Comparison of ENCODE assay signal across 25 cellular contexts in the genomic region with DNA sequence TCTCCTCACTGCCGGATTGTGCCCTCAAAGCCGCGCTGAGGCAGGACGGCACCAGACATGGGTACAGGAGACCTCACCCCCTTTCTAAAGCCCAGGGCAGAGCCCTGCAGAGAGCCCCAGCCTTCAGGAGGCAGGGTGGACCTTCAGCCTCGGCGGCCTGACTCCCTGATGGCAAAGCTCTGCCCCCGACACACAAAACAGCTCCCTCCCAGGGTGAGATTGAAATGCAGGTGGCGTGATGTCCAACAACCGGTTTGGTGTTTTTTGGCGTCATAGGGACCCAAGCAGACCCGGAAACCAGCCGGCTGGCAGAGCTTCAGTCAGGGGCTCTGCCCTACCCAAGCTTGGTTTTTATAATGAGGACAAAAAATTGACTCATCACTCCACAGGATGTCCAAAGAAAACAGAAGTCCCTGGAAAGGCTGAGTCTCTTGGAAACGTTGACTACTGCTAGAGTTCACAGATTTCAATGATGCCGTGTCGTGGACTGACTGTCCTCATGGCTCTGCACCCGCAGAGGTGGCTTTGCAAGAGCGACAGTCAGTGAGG.
A peak's percentile ranks its signal among the peaks of the same experiment; 100 is the strongest.
DNase-seq lines count a peak whose midpoint lies in the region; ATAC-seq and TF ChIP-seq lines count a peak whose summit lies in the region.
"Had no signal": no experiment of that assay in that cellular context is flagged by ENCODE, and none has a peak within 500 bp of the region (broad histone marks: within the 10 kb centered on the region; RNA-seq: fewer than 3 reads in every experiment).

No MANE protein-coding gene starts in this region.

- H3K4me2 ChIP-seq in SK-N-SH, result peak overlapping the region; percentile 55; the same call in 1 of the 2 replicates

- no peaks in the 10 kb centered on the region for H3K79me2 ChIP-seq in SK-N-SH (ENCODE audit: insufficient read depth)

- H3K4me3 ChIP-seq in SK-N-SH (ENCODE audit: low read depth in 2 of 2, low read length in 1 of 2) (no peak overlapping the region), astrocyte of the spinal cord (ENCODE audit: low read depth, low read length) (no peak overlapping the region)
- H3K4me3 ChIP-seq: HAP-1, Peyer's patch had no signal

- TF ChIP-seq CTCF in SK-N-SH (IDR thresholded peaks at IDR 0.05) (no peak), astrocyte of the spinal cord (IDR thresholded peaks at IDR 0.05; ENCODE audit: low read depth, low read length) (no peak)

- in situ Hi-C loops in astrocyte of the spinal cord (cut with HindIII; ENCODE audit: low sequenced_read_pairs), result no loop called here

- TF ChIP-seq RAD21 in SK-N-SH (IDR thresholded peaks at IDR 0.05; ENCODE audit: low read length), result no peak

- TF ChIP-seq EP300 in SK-N-SH (IDR thresholded peaks at IDR 0.05; ENCODE audit: borderline replicate concordance in 1 of 2, low read depth in 1 of 2, low read length in 1 of 2), result no peak

- WGBS in SK-N-SH (ENCODE audit: low lambda C conversion rate), result 14% methylated on average over 15 of the region's 17 CpGs

- no peak overlapping the region for H3K9ac ChIP-seq in SK-N-SH

- H3K9me2 ChIP-seq in SK-N-SH, result no peaks in the 10 kb centered on the region

- no peaks in the 10 kb centered on the region for H3K4me1 ChIP-seq in SK-N-SH (ENCODE audit: control insufficient read depth in 1 of 2, insufficient read depth in 2 of 2, low read depth in 1 of 2, low read length in 1 of 2)
- H3K4me1 ChIP-seq: HAP-1, Peyer's patch had no signal

- H3K27me3 ChIP-seq in SK-N-SH (ENCODE audit: insufficient read depth), result peaks cover 13% of the 10 kb centered on the region; the same call in 1 of the 2 replicates
- H3K27me3 ChIP-seq: Peyer's patch had no signal

- no peak overlapping the region for H2AFZ ChIP-seq in SK-N-SH (ENCODE audit: low read depth)

- no peaks in the 10 kb centered on the region for H4K20me1 ChIP-seq in SK-N-SH (ENCODE audit: insufficient read depth)

- H3F3A ChIP-seq in SK-N-SH (replicated peaks; ENCODE audit: insufficient read depth), result peaks cover 5% of the 10 kb centered on the region

- no peak overlapping the region for H3K27ac ChIP-seq in SK-N-SH (ENCODE audit: low read depth in 2 of 2, low read length in 1 of 2)
- H3K27ac ChIP-seq: 22Rv1, Peyer's patch, WERI-Rb-1 had no signal

- CTCF ChIA-PET in SK-N-SH (lab: Yijun Ruan, JAX), result no interaction called here

- POLR2A ChIA-PET in SK-N-SH (lab: Yijun Ruan, JAX), result no interaction called here

- DNase-seq in SK-N-SH (no peak), astrocyte of the spinal cord (ENCODE audit: low read depth, low spot score) (peak; percentile 77), kidney tubule cell (ENCODE audit: low spot score) (peak; percentile 6), NCI-H187 treated with DMSO at 0.1 percent for 48 hours (lab: John Stamatoyannopoulos, UW) (no peak)
- DNase-seq: activated CD4-positive, alpha-beta T cell treated with anti-CD3 and anti-CD28 coated beads for 48 hours; amygdala; CD4-positive, alpha-beta T cell; effector CD8-positive, alpha-beta T cell; Kasumi-1; midbrain; naive thymus-derived CD4-positive, alpha-beta T cell; NCI-H1694; NCI-H446; NCI-H774; stimulated activated naive B cell treated with anti-CD40 and anti-IgM and Interleukin-4, amounts not matched to agents 10 μg/mL and 1 μg/mL and 100 μg/mL, for 72 hours; T-helper 9 cell; WERI-Rb-1 had no signal

- no peaks in the 10 kb centered on the region for H3K36me3 ChIP-seq in SK-N-SH (replicated peaks in 1 of 2; ENCODE audit: control insufficient read depth in 1 of 2, insufficient read depth in 2 of 2, low read length in 1 of 2)
- H3K36me3 ChIP-seq: HAP-1, Peyer's patch, WERI-Rb-1 had no signal

- ATAC-seq in SK-N-SH treated with all-trans-retinoic acid at 6 μM for 48 hours (no peak), GM21825 (IDR thresholded peaks at IDR 0.05; ENCODE audit: unreplicated experiment) (no peak), HG03521 (IDR thresholded peaks at IDR 0.05; ENCODE audit: unreplicated experiment) (no peak), HG02938 (IDR thresholded peaks at IDR 0.05; ENCODE audit: unreplicated experiment) (no peak)
- ATAC-seq: activated naive CD4-positive, alpha-beta T cell treated with anti-CD3 and anti-CD28 coated beads, Interleukin-2, amount 50 U/mL, for 72 hours; naive thymus-derived CD4-positive, alpha-beta T cell; stimulated activated naive B cell treated with anti-CD40 and anti-IgM and Interleukin-4, amounts not matched to agents 10 μg/mL and 1 μg/mL and 100 μg/mL, for 72 hours had no signal

- H3K9me3 ChIP-seq in SK-N-SH, result no peaks in the 10 kb centered on the region
- H3K9me3 ChIP-seq: Peyer's patch had no signal

TF ChIP-seq in SK-N-SH, 30 proteins besides CTCF, POLR2A, EP300 and RAD21 (continues in another document):
- no peak for TF ChIP-seq GATA2 (CRISPR knock-in tag; IDR thresholded peaks at IDR 0.05)
- TF ChIP-seq JUND (IDR thresholded peaks at IDR 0.05), result no peak
- no peak for TF ChIP-seq CHD2 (IDR thresholded peaks at IDR 0.05; ENCODE audit: low read length, partially characterized antibody)
- TF ChIP-seq, protein P1, sequence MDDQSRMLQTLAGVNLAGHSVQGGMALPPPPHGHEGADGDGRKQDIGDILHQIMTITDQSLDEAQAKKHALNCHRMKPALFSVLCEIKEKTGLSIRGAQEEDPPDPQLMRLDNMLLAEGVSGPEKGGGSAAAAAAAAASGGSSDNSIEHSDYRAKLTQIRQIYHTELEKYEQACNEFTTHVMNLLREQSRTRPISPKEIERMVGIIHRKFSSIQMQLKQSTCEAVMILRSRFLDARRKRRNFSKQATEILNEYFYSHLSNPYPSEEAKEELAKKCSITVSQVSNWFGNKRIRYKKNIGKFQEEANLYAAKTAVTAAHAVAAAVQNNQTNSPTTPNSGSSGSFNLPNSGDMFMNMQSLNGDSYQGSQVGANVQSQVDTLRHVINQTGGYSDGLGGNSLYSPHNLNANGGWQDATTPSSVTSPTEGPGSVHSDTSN (IDR thresholded peaks at IDR 0.05), result no peak
- no peak for TF ChIP-seq SIN3A (IDR thresholded peaks at IDR 0.05; ENCODE audit: borderline replicate concordance, low read depth, low read length)
- no peak for TF ChIP-seq POLR2AphosphoS5 (IDR thresholded peaks at IDR 0.05; ENCODE audit: low read depth, low read length)
- TF ChIP-seq MXI1 (IDR thresholded peaks at IDR 0.05; ENCODE audit: low read depth, low read length), result no peak

TF ChIP-seq in SK-N-SH treated with all-trans-retinoic acid at 6 μM for 48 hours, 23 proteins besides CTCF, POLR2A, EP300 and RAD21:
- TF ChIP-seq RARB (CRISPR knock-in tag; IDR thresholded peaks at IDR 0.05) (no peak), ZNF565 (CRISPR knock-in tag; conservative IDR thresholded peaks at IDR 0.05; ENCODE audit: low read depth) (no peak), CSDC2 (CRISPR knock-in tag; IDR thresholded peaks at IDR 0.05) (no peak), ZFP3 (CRISPR knock-in tag; IDR thresholded peaks at IDR 0.05) (no peak), PPARA (CRISPR knock-in tag; IDR thresholded peaks at IDR 0.05; ENCODE audit: borderline replicate concordance) (no peak), ARNTL (CRISPR knock-in tag; IDR thresholded peaks at IDR 0.05; ENCODE audit: borderline replicate concordance, low read depth) (no peak), TOX (CRISPR knock-in tag; IDR thresholded peaks at IDR 0.05; ENCODE audit: borderline replicate concordance) (no peak), OSR1 (CRISPR knock-in tag; IDR thresholded peaks at IDR 0.05) (no peak), GLIS3 (CRISPR knock-in tag; IDR thresholded peaks at IDR 0.05) (no peak), ZFP30 (CRISPR knock-in tag; IDR thresholded peaks at IDR 0.05) (no peak), ZNF70 (CRISPR knock-in tag; IDR thresholded peaks at IDR 0.05) (no peak), TCF4 (CRISPR knock-in tag; IDR thresholded peaks at IDR 0.05; ENCODE audit: borderline replicate concordance) (no peak)
- TF ChIP-seq, protein P2, sequence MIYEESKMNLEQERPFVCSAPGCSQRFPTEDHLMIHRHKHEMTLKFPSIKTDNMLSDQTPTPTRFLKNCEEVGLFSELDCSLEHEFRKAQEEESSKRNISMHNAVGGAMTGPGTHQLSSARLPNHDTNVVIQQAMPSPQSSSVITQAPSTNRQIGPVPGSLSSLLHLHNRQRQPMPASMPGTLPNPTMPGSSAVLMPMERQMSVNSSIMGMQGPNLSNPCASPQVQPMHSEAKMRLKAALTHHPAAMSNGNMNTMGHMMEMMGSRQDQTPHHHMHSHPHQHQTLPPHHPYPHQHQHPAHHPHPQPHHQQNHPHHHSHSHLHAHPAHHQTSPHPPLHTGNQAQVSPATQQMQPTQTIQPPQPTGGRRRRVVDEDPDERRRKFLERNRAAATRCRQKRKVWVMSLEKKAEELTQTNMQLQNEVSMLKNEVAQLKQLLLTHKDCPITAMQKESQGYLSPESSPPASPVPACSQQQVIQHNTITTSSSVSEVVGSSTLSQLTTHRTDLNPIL (CRISPR knock-in tag; IDR thresholded peaks at IDR 0.05; ENCODE audit: low read depth), result no peak
- TF ChIP-seq, protein P3, sequence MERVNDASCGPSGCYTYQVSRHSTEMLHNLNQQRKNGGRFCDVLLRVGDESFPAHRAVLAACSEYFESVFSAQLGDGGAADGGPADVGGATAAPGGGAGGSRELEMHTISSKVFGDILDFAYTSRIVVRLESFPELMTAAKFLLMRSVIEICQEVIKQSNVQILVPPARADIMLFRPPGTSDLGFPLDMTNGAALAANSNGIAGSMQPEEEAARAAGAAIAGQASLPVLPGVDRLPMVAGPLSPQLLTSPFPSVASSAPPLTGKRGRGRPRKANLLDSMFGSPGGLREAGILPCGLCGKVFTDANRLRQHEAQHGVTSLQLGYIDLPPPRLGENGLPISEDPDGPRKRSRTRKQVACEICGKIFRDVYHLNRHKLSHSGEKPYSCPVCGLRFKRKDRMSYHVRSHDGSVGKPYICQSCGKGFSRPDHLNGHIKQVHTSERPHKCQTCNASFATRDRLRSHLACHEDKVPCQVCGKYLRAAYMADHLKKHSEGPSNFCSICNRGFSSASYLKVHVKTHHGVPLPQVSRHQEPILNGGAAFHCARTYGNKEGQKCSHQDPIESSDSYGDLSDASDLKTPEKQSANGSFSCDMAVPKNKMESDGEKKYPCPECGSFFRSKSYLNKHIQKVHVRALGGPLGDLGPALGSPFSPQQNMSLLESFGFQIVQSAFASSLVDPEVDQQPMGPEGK (CRISPR knock-in tag; IDR thresholded peaks at IDR 0.05; ENCODE audit: borderline replicate concordance), result no peak
TF ChIP-seq in SK-N-SH treated with all-trans-retinoic acid at 6 μM for 48 hours: peak in this region for 0.

Comparison
In these comparisons a context has a peak if more than half of its experiments do, and no peak if none do; other contexts are left out.
1. DNase-seq: peak in astrocyte of the spinal cord (single experiment) and kidney tubule cell (single experiment); none in SK-N-SH (single experiment) and NCI-H187 treated with DMSO at 0.1 percent for 48 hours (single experiment).